In the genomic region with DNA sequence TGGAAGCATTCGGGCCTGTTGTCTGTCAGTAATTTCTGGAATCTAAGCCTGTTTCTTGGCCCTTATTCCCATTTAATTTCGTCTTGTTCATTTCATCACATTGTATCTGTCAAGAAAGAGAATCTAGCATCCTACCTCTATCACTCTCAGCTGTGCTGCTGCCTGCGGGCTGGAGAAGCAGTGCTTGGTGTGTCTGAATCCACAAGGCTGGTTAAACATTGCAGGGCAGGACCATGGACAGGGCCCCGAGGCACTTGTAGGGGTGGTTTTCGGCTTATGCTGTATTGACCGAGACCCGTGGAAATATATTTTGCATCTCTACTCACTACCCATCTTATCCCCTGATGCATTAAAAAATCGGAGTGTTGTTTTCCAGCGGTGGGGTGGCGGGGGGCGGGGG, we compare ENCODE assay signal across 8 cellular contexts. TPM values are rescaled to one million over a fixed set of nuclear protein-coding genes. Genes with fewer than 3 reads are reported as not detected.
DNase-seq lines count a peak whose midpoint lies in the region; ATAC-seq and TF ChIP-seq lines count a peak whose summit lies in the region.

No MANE protein-coding gene starts in this region.

- H3K4me3 ChIP-seq in fibroblast of the aortic adventitia (ENCODE audit: low read depth, low read length), result no peak overlapping the region

- H3K4me3 Mint-ChIP-seq in natural killer cell, result peak overlapping the region; percentile 17
- no peak overlapping the region for H3K4me3 Mint-ChIP-seq in natural killer cell treated with Interleukin-12 subunit alpha and Interleukin-12 subunit beta and Interleukin-15 and Interleukin-18, amount 100 ng/mL, for 72 hours
- no peak overlapping the region for H3K4me3 Mint-ChIP-seq in osteocyte (ENCODE audit: unreplicated experiment)

- peaks cover 6% of the 10 kb centered on the region for H3K36me3 Mint-ChIP-seq in natural killer cell
- H3K36me3 Mint-ChIP-seq in natural killer cell treated with Interleukin-12 subunit alpha and Interleukin-12 subunit beta and Interleukin-15 and Interleukin-18, amount 100 ng/mL, for 72 hours, result no peaks in the 10 kb centered on the region
- H3K36me3 Mint-ChIP-seq in osteocyte (ENCODE audit: unreplicated experiment), result no peaks in the 10 kb centered on the region

- H3K27me3 Mint-ChIP-seq in natural killer cell (ENCODE audit: low read depth in 2 of 2) (peaks cover 54 to 58% of the 10 kb centered on the region in 2 donors), osteocyte (ENCODE audit: unreplicated experiment) (peaks cover 26% of the 10 kb centered on the region)
- peaks cover 40% of the 10 kb centered on the region in 2 donors for H3K27me3 Mint-ChIP-seq in natural killer cell treated with Interleukin-12 subunit alpha and Interleukin-12 subunit beta and Interleukin-15 and Interleukin-18, amount 100 ng/mL, for 72 hours

- intact Hi-C loops in natural killer cell (cut with micrococcal nuclease), result no loop called here

- H3K4me1 Mint-ChIP-seq in natural killer cell (peaks cover 10 to 22% of the 10 kb centered on the region in 2 donors), osteocyte (ENCODE audit: unreplicated experiment) (peaks cover 1% of the 10 kb centered on the region)
- H3K4me1 Mint-ChIP-seq in natural killer cell treated with Interleukin-12 subunit alpha and Interleukin-12 subunit beta and Interleukin-15 and Interleukin-18, amount 100 ng/mL, for 72 hours (ENCODE audit: low read depth in 2 of 2), result peaks cover 5 to 14% of the 10 kb centered on the region in 2 donors

- no peaks in the 10 kb centered on the region for H3K9me3 Mint-ChIP-seq in natural killer cell
- H3K9me3 Mint-ChIP-seq in natural killer cell treated with Interleukin-12 subunit alpha and Interleukin-12 subunit beta and Interleukin-15 and Interleukin-18, amount 100 ng/mL, for 72 hours, result no peaks in the 10 kb centered on the region
- no peaks in the 10 kb centered on the region for H3K9me3 Mint-ChIP-seq in osteocyte (ENCODE audit: unreplicated experiment)

- H3K27ac Mint-ChIP-seq in natural killer cell, result no peak overlapping the region
- no peak overlapping the region for H3K27ac Mint-ChIP-seq in natural killer cell treated with Interleukin-12 subunit alpha and Interleukin-12 subunit beta and Interleukin-15 and Interleukin-18, amount 100 ng/mL, for 72 hours
- H3K27ac Mint-ChIP-seq in osteocyte (ENCODE audit: unreplicated experiment), result no peak overlapping the region

- TF ChIP-seq CTCF in natural killer cell (IDR thresholded peaks at IDR 0.05) (no peak), fibroblast of the aortic adventitia (IDR thresholded peaks at IDR 0.05; ENCODE audit: insufficient read depth, low read length) (no peak), osteocyte (IDR thresholded peaks at IDR 0.05) (no peak)

- DNase-seq in natural killer cell (no peak), fibroblast of the aortic adventitia (ENCODE audit: low read depth) (peak; percentile 83), osteocyte (ENCODE audit: extremely low spot score, unreplicated experiment) (peak; percentile 91), NCI-H82 (lab: John Stamatoyannopoulos, UW) (no peak)
- no peak for DNase-seq in natural killer cell treated with Interleukin-12 subunit alpha and Interleukin-12 subunit beta and Interleukin-15 and Interleukin-18, amount 100 ng/mL, for 72 hours (ENCODE audit: low spot score)
- peak; percentile 47 to 59 for DNase-seq in activated CD4-positive, alpha-beta T cell treated with anti-CD3 and anti-CD28 coated beads, Interleukin-2, amount 50 U/mL, for 48 hours
- no peak for DNase-seq in activated effector memory CD4-positive, alpha-beta T cell treated with anti-CD3 and anti-CD28 coated beads, Interleukin-2, amount 50 U/mL, for 16 hours

- ATAC-seq in natural killer cell (peak in 2 of 3 donors; percentile 41 to 56), HG03108 (IDR thresholded peaks at IDR 0.05; ENCODE audit: unreplicated experiment) (no peak)
- ATAC-seq in natural killer cell treated with Interleukin-12 subunit alpha and Interleukin-12 subunit beta and Interleukin-15 and Interleukin-18, amount 100 ng/mL, for 72 hours, result no peak

RNA-seq across cellular contexts. Expression of a gene that starts 3.1 kb away (rescaled TPM):
- 100 to 1,000 TPM in 2 of 3 donors, 10 to 100 TPM in 1; 81.4 to 121 (median 102) TPM for total RNA-seq in natural killer cell
- 10 to 100 TPM; 16.2 to 21.6 TPM for total RNA-seq in natural killer cell treated with Interleukin-12 subunit alpha and Interleukin-12 subunit beta and Interleukin-15 and Interleukin-18, amount 100 ng/mL, for 72 hours
- total RNA-seq in fibroblast of the aortic adventitia (ENCODE audit: low replicate concordance), result 0.09 and 0.74 TPM in 2 replicates
- 0.99 and 1.0 TPM in 2 replicates for total RNA-seq in osteocyte

Comparison
In these comparisons a context has a peak if more than half of its experiments do, and no peak if none do; other contexts are left out.
1. ATAC-seq: peak in natural killer cell (2 of 3); none in natural killer cell treated with Interleukin-12 subunit alpha and Interleukin-12 subunit beta and Interleukin-15 and Interleukin-18, amount 100 ng/mL, for 72 hours (0 of 2) and HG03108 (single experiment).
2. DNase-seq: peak in activated CD4-positive, alpha-beta T cell treated with anti-CD3 and anti-CD28 coated beads, Interleukin-2, amount 50 U/mL, for 48 hours (2 of 2), fibroblast of the aortic adventitia (single experiment) and osteocyte (single experiment); none in natural killer cell (single experiment), natural killer cell treated with Interleukin-12 subunit alpha and Interleukin-12 subunit beta and Interleukin-15 and Interleukin-18, amount 100 ng/mL, for 72 hours (single experiment), NCI-H82 (single experiment) and activated effector memory CD4-positive, alpha-beta T cell treated with anti-CD3 and anti-CD28 coated beads, Interleukin-2, amount 50 U/mL, for 16 hours (single experiment).